Comparison of ENCODE assay signal across 38 cellular contexts in genomic region chr5:148535190-148535589, GRCh38.
"Had no signal": no experiment of that assay in that cellular context is flagged by ENCODE, and none has a peak within 500 bp of the region (broad histone marks: within the 10 kb centered on the region; RNA-seq: fewer than 3 reads in every experiment).

No MANE protein-coding gene starts in this region.

- H3K36me3 Mint-ChIP-seq: activated naive CD4-positive, alpha-beta T cell treated with anti-CD3 and anti-CD28 coated beads, Interleukin-2, amount 10 ng/mL, durations not matched to agents 7 days and 5 days; activated naive CD4-positive, alpha-beta T cell treated with anti-CD3 and anti-CD28 coated beads, Interleukin-2, amount 50 U/mL, for 24 hours; activated naive CD8-positive, alpha-beta T cell; activated naive CD8-positive, alpha-beta T cell treated with anti-CD3 and anti-CD28 coated beads for 36 hours; activated naive CD8-positive, alpha-beta T cell treated with anti-CD3 and anti-CD28 coated beads, Interleukin-2, amount 10 ng/mL, durations not matched to agents 7 days and 5 days; brain had no signal

- H3K36me3 ChIP-seq: adrenal gland, ascending aorta, brain microvascular endothelial cell, breast epithelium, cardiac muscle cell had no signal

- H3K9me3 Mint-ChIP-seq: central memory CD8-positive, alpha-beta T cell had no signal

- H3K9me3 ChIP-seq: adrenal gland had no signal

- H3K4me3 ChIP-seq: adrenal gland, ascending aorta, body of pancreas, breast epithelium, cardiac muscle cell had no signal

- H3K27ac Mint-ChIP-seq: activated naive CD4-positive, alpha-beta T cell treated with anti-CD3 and anti-CD28 coated beads for 36 hours; activated naive CD4-positive, alpha-beta T cell treated with anti-CD3 and anti-CD28 coated beads, Interleukin-2, amount 10 ng/mL, durations not matched to agents 7 days and 5 days; activated naive CD4-positive, alpha-beta T cell treated with anti-CD3 and anti-CD28 coated beads, Interleukin-2, amount 50 U/mL, for 24 hours; activated naive CD4-positive, alpha-beta T cell treated with anti-CD3 and anti-CD28 coated beads, Interleukin-2, amount 50 U/mL, for 72 hours; activated naive CD8-positive, alpha-beta T cell; activated naive CD8-positive, alpha-beta T cell treated with anti-CD3 and anti-CD28 coated beads for 36 hours; activated naive CD8-positive, alpha-beta T cell treated with anti-CD3 and anti-CD28 coated beads, Interleukin-2, amount 10 ng/mL, durations not matched to agents 7 days and 5 days; activated naive CD8-positive, alpha-beta T cell treated with anti-CD3 and anti-CD28 coated beads, Interleukin-2, amount 50 U/mL, for 24 hours; activated T-cell treated with anti-CD3 and anti-CD28 coated beads, Interleukin-2, amount 50 U/mL, for 24 hours; activated T-cell treated with anti-CD3 and anti-CD28 coated beads, Interleukin-2, amount 50 U/mL, for 72 hours; activated T-helper 1 cell treated with anti-CD3 and anti-CD28 coated beads, Interleukin-12 subunit alpha, Interleukin-12 subunit beta, Interleukin-2, Interleukin-4 antibody, amounts not matched to agents 30 ng/mL and 10 ng/mL and 1 ng/mL, durations not matched to agents 14 hours and 24 hours and 36 hours; activated T-helper 17 cell treated with anti-CD3 and anti-CD28 coated beads, Interleukin-2, amount 50 U/mL, for 72 hours; activated T-helper 2 cell treated with anti-CD3 and anti-CD28 coated beads, Interferon-gamma antibody, Interleukin-2, Interleukin-4, amounts not matched to agents 10 μg/mL and 5 μg/mL and 100 μg/mL, durations not matched to agents 14 hours and 24 hours and 36 hours; brain had no signal

- H3K4me1 Mint-ChIP-seq: activated naive CD4-positive, alpha-beta T cell treated with anti-CD3 and anti-CD28 coated beads, Interleukin-2, amount 10 ng/mL, durations not matched to agents 7 days and 5 days; activated naive CD4-positive, alpha-beta T cell treated with anti-CD3 and anti-CD28 coated beads, Interleukin-2, amount 50 U/mL, for 24 hours; activated naive CD8-positive, alpha-beta T cell treated with anti-CD3 and anti-CD28 coated beads for 36 hours; activated naive CD8-positive, alpha-beta T cell treated with anti-CD3 and anti-CD28 coated beads, Interleukin-2, amount 10 ng/mL, durations not matched to agents 7 days and 5 days; activated naive CD8-positive, alpha-beta T cell treated with anti-CD3 and anti-CD28 coated beads, Interleukin-2, amount 50 U/mL, for 24 hours; activated T-helper 17 cell treated with anti-CD3 and anti-CD28 coated beads, Interleukin-2, amount 50 U/mL, for 72 hours; brain; central memory CD8-positive, alpha-beta T cell had no signal

- H3K4me3 Mint-ChIP-seq: activated naive CD4-positive, alpha-beta T cell treated with anti-CD3 and anti-CD28 coated beads for 36 hours; activated naive CD4-positive, alpha-beta T cell treated with anti-CD3 and anti-CD28 coated beads, Interleukin-2, amount 10 ng/mL, durations not matched to agents 7 days and 5 days; activated naive CD4-positive, alpha-beta T cell treated with anti-CD3 and anti-CD28 coated beads, Interleukin-2, amount 50 U/mL, for 24 hours; activated naive CD8-positive, alpha-beta T cell; activated naive CD8-positive, alpha-beta T cell treated with anti-CD3 and anti-CD28 coated beads for 36 hours; activated naive CD8-positive, alpha-beta T cell treated with anti-CD3 and anti-CD28 coated beads, Interleukin-2, amount 10 ng/mL, durations not matched to agents 7 days and 5 days; activated naive CD8-positive, alpha-beta T cell treated with anti-CD3 and anti-CD28 coated beads, Interleukin-2, amount 50 U/mL, for 24 hours; activated T-cell treated with anti-CD3 and anti-CD28 coated beads, Interleukin-2, amount 50 U/mL, for 24 hours; activated T-cell treated with anti-CD3 and anti-CD28 coated beads, Interleukin-2, amount 50 U/mL, for 4 hours; activated T-cell treated with anti-CD3 and anti-CD28 coated beads, Interleukin-2, amount 50 U/mL, for 72 hours; activated T-helper 1 cell treated with anti-CD3 and anti-CD28 coated beads, Interleukin-12 subunit alpha, Interleukin-12 subunit beta, Interleukin-2, Interleukin-4 antibody, amounts not matched to agents 30 ng/mL and 10 ng/mL and 1 ng/mL, durations not matched to agents 14 hours and 24 hours and 36 hours; activated T-helper 17 cell treated with anti-CD3 and anti-CD28 coated beads, Interleukin-2, amount 50 U/mL, for 72 hours; brain; central memory CD8-positive, alpha-beta T cell had no signal

- H3K27ac ChIP-seq: adrenal gland, ascending aorta, body of pancreas, brain microvascular endothelial cell, breast epithelium, cardiac muscle cell had no signal

- H3K27me3 Mint-ChIP-seq: activated naive CD4-positive, alpha-beta T cell treated with anti-CD3 and anti-CD28 coated beads, Interleukin-2, amount 10 ng/mL, durations not matched to agents 7 days and 5 days had no signal

- H3K4me1 ChIP-seq: adrenal gland, ascending aorta, body of pancreas, breast epithelium had no signal

- DNase-seq: activated effector memory CD4-positive, alpha-beta T cell treated with anti-CD3 and anti-CD28 coated beads, Interleukin-2, amount 50 U/mL, for 16 hours; activated effector memory CD4-positive, alpha-beta T cell treated with Interleukin-2 at 50 U/mL for 16 hours; activated gamma-delta T cell; activated gamma-delta T cell treated with Interleukin-2 at 50 U/mL for 16 hours; activated naive CD4-positive, alpha-beta T cell; activated naive CD4-positive, alpha-beta T cell treated with anti-CD3 and anti-CD28 coated beads for 36 hours; activated naive CD4-positive, alpha-beta T cell treated with anti-CD3 and anti-CD28 coated beads, Interleukin-2, amount 10 ng/mL, durations not matched to agents 7 days and 5 days; activated naive CD4-positive, alpha-beta T cell treated with anti-CD3 and anti-CD28 coated beads, Interleukin-2, amount 50 U/mL, for 16 hours; activated naive CD4-positive, alpha-beta T cell treated with Interleukin-2 at 50 U/mL for 16 hours; activated naive CD8-positive, alpha-beta T cell treated with anti-CD3 and anti-CD28 coated beads for 36 hours; activated naive CD8-positive, alpha-beta T cell treated with anti-CD3 and anti-CD28 coated beads, Interleukin-2, amount 10 ng/mL, durations not matched to agents 7 days and 5 days; activated naive CD8-positive, alpha-beta T cell treated with anti-CD3 and anti-CD28 coated beads, Interleukin-2, amount 50 U/mL, for 24 hours; activated T-cell treated with anti-CD3 and anti-CD28 coated beads, Interleukin-2, amount 50 U/mL, for 1 hour; activated T-cell treated with anti-CD3 and anti-CD28 coated beads, Interleukin-2, amount 50 U/mL, for 24 hours; activated T-cell treated with anti-CD3 and anti-CD28 coated beads, Interleukin-2, amount 50 U/mL, for 4 hours; activated T-cell treated with anti-CD3 and anti-CD28 coated beads, Interleukin-2, amount 50 U/mL, for 48 hours; activated T-cell treated with anti-CD3 and anti-CD28 coated beads, Interleukin-2, amount 50 U/mL, for 72 hours; adrenal gland; amniotic stem cell; amygdala; anterior cingulate cortex; aorta; body of pancreas; brain microvascular endothelial cell; caudate nucleus; central memory CD4-positive, alpha-beta T cell; cerebellar nuclear complex had no signal
